8 cellular contexts compared by ENCODE assay signal in genomic region chr12:105330283-105330937, GRCh38. TPM values are rescaled to one million over a fixed set of nuclear protein-coding genes. Genes with fewer than 3 reads are reported as not detected.
DNase-seq lines count a peak whose midpoint lies in the region; ATAC-seq, FAIRE-seq and TF ChIP-seq lines count a peak whose summit lies in the region.

Gene C12orf75, plus strand, starts transcription at chr12:105330691. Its CDS starts 201 bp downstream, at chr12:105330892.

- ATAC-seq in GM18907 (IDR thresholded peaks at IDR 0.05; ENCODE audit: unreplicated experiment) (peak; percentile 82), HG03108 (IDR thresholded peaks at IDR 0.05; ENCODE audit: unreplicated experiment) (peak; percentile 82), WTC11 (peak; percentile 97)

- peak within 1 kb of the TSS; percentile 67 for H3K4me3 Mint-ChIP-seq in WTC11

- no peak for FAIRE-seq in bronchial epithelial cell (lab: Jason Lieb, UNC)

- H3K27ac ChIP-seq in AG04450 (ENCODE audit: low read depth, low read length) = peak within 1 kb of the TSS; percentile 66

- no peaks in the 10 kb centered on the region for H3K36me3 Mint-ChIP-seq in WTC11

- peaks cover 33% of the 10 kb centered on the region for H3K4me1 Mint-ChIP-seq in WTC11

- H3K27me3 ChIP-seq in AG04450 (ENCODE audit: control insufficient read depth, insufficient read depth, low read length) (no peaks in the 10 kb centered on the region), bronchial epithelial cell (ENCODE audit: control insufficient read depth, insufficient read depth, low read length) (no peaks in the 10 kb centered on the region)

- H3K27ac Mint-ChIP-seq in WTC11 = no peak within 1 kb of the TSS

- TF ChIP-seq CTCF in AG04450 (IDR thresholded peaks at IDR 0.05; ENCODE audit: low read depth, low read length) (no peak), WTC11 (IDR thresholded peaks at IDR 0.05) (no peak), bronchial epithelial cell (IDR thresholded peaks at IDR 0.05; ENCODE audit: insufficient read depth, low read length, severe bottlenecking) (no peak)

- peak within 1 kb of the TSS; percentile 79 for H3K4me3 ChIP-seq in AG04450 (ENCODE audit: low read depth, low read length)
- peak within 1 kb of the TSS; percentile 52 for H3K4me3 ChIP-seq in bronchial epithelial cell (ENCODE audit: low read depth, low read length)

- CTCF ChIA-PET in AG04450 (lab: Charles Lee) = interaction anchor here (0.6 to 1.1 kb wide), 4 partner anchors 9 to 384 kb away, joined by 3 to 8 read pairs (median 4); no protein-coding TSS in a partner anchor
- CTCF ChIA-PET in WTC11 (lab: Charles Lee) = interaction anchor here (0.7 to 1.7 kb wide), 4 partner anchors 53 to 964 kb away, joined by 3 to 4 read pairs (median 3); partner anchors contain the start of gene ALDH1L2

- no peaks in the 10 kb centered on the region for H3K9me3 Mint-ChIP-seq in WTC11

- no peak for DNase-seq in AG04450 (ENCODE audit: low read depth, low spot score)
- DNase-seq in NCI-H2196 (lab: John Stamatoyannopoulos, UW; ENCODE audit: unreplicated experiment) = peak; percentile 81
- peak; percentile 91 for DNase-seq in WTC11 (ENCODE audit: low spot score)
- peak; percentile 42 for DNase-seq in bronchial epithelial cell (ENCODE audit: low read depth)
- peak; percentile 39 for DNase-seq in inferior parietal cortex (ENCODE audit: extremely low spot score)
- peak; percentile 76 for DNase-seq in stimulated activated CD4-positive, alpha-beta T cell treated with anti-CD3 and anti-CD28 coated beads, Interleukin-12 subunit alpha, Interleukin-12 subunit beta, amount 100 ng/mL, for 4 hours

- H3K36me3 ChIP-seq in bronchial epithelial cell (ENCODE audit: control insufficient read depth, insufficient read depth, low read length) = no peaks in the 10 kb centered on the region

- H3K9me3 ChIP-seq in AG04450 (ENCODE audit: control insufficient read depth, insufficient read depth, low read length) = no peaks in the 10 kb centered on the region; the same call in 1 of the 2 replicates

- H3K27me3 Mint-ChIP-seq in WTC11 (ENCODE audit: low read depth) = peaks cover 67% of the 10 kb centered on the region

- POLR2A ChIA-PET in AG04450 (lab: Yijun Ruan, JAX) = interaction anchor here (1.0 to 2.3 kb wide), 3 partner anchors 9 to 125 kb away, joined by 3 to 11 read pairs (median 3); partner anchors contain the start of gene APPL2
- POLR2A ChIA-PET in WTC11 (lab: Charles Lee) = no interaction called here

TF ChIP-seq in WTC11, 78 proteins besides CTCF, POLR2A, EP300 and RAD21 (continues in another document):
- TF ChIP-seq CBFB (CRISPR knock-in tag; IDR thresholded peaks at IDR 0.05; ENCODE audit: low read depth) (no peak), FOXK1 (CRISPR knock-in tag; IDR thresholded peaks at IDR 0.05) (0 out of 2 replicates have a peak, but pooled peaks have one; percentile 47), EMX1 (CRISPR knock-in tag; IDR thresholded peaks at IDR 0.05) (no peak), E2F4 (CRISPR knock-in tag; IDR thresholded peaks at IDR 0.05; ENCODE audit: borderline replicate concordance, low read depth) (peak; percentile 79), AR (CRISPR knock-in tag; IDR thresholded peaks at IDR 0.05) (no peak), ZNF416 (CRISPR knock-in tag; IDR thresholded peaks at IDR 0.05) (no peak), RELA (CRISPR knock-in tag; IDR thresholded peaks at IDR 0.05; ENCODE audit: borderline replicate concordance) (no peak), GABPB1 (CRISPR knock-in tag; IDR thresholded peaks at IDR 0.05) (0 out of 2 replicates have a peak, but pooled peaks have one; percentile 35), RORB (CRISPR knock-in tag; IDR thresholded peaks at IDR 0.05) (no peak), ZNF263 (CRISPR knock-in tag; IDR thresholded peaks at IDR 0.05; ENCODE audit: low read depth) (no peak), SP1 (CRISPR knock-in tag; conservative IDR thresholded peaks at IDR 0.05) (peak; percentile 80), ZNF281 (CRISPR knock-in tag; IDR thresholded peaks at IDR 0.05) (no peak), JAZF1 (CRISPR knock-in tag; IDR thresholded peaks at IDR 0.05) (no peak)
- TF ChIP-seq, protein P1, sequence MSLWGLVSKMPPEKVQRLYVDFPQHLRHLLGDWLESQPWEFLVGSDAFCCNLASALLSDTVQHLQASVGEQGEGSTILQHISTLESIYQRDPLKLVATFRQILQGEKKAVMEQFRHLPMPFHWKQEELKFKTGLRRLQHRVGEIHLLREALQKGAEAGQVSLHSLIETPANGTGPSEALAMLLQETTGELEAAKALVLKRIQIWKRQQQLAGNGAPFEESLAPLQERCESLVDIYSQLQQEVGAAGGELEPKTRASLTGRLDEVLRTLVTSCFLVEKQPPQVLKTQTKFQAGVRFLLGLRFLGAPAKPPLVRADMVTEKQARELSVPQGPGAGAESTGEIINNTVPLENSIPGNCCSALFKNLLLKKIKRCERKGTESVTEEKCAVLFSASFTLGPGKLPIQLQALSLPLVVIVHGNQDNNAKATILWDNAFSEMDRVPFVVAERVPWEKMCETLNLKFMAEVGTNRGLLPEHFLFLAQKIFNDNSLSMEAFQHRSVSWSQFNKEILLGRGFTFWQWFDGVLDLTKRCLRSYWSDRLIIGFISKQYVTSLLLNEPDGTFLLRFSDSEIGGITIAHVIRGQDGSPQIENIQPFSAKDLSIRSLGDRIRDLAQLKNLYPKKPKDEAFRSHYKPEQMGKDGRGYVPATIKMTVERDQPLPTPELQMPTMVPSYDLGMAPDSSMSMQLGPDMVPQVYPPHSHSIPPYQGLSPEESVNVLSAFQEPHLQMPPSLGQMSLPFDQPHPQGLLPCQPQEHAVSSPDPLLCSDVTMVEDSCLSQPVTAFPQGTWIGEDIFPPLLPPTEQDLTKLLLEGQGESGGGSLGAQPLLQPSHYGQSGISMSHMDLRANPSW (CRISPR knock-in tag; conservative IDR thresholded peaks at IDR 0.05; ENCODE audit: low read depth) = no peak
- TF ChIP-seq, protein P2, sequence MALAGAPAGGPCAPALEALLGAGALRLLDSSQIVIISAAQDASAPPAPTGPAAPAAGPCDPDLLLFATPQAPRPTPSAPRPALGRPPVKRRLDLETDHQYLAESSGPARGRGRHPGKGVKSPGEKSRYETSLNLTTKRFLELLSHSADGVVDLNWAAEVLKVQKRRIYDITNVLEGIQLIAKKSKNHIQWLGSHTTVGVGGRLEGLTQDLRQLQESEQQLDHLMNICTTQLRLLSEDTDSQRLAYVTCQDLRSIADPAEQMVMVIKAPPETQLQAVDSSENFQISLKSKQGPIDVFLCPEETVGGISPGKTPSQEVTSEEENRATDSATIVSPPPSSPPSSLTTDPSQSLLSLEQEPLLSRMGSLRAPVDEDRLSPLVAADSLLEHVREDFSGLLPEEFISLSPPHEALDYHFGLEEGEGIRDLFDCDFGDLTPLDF (CRISPR knock-in tag; IDR thresholded peaks at IDR 0.05) = no peak

RNA-seq across cellular contexts. Expression of gene C12orf75, which starts in this region (rescaled TPM):
- 252 and 350 TPM in 2 replicates for polyA plus RNA-seq in AG04450 (2011; rRNA removed)
- 45.5 and 56.7 TPM in 2 replicates for polyA minus RNA-seq in AG04450 (2011; rRNA and poly(A)+ RNA removed)
- total RNA-seq in WTC11 (2021) (25.5 to 31.2 TPM (median 27.4 TPM) in 3 replicates), bronchial epithelial cell (11.8 and 20.2 TPM in 2 replicates)
